ENCODE assay signal across 1 cellular context in the genomic region with DNA sequence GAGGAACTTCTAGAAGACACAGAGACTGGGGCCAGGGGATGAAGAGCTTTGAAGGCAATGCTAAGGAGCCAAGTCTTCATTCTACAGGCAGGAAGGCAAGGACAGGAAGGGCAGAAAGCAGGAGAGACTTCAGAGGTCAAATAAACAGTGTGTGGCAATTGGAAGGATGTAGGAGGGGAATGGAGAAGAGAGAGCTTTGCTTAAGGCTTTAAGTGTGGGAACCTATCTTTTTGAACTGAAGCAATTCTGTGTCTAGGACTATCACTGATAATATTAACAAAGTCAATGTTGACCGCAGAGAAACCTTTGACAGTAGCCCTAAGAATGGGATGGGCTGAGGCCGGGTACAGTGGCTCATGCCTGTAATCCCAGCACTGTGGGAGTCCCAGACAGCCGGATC.
TF ChIP-seq lines count a peak whose summit lies in the region.

No MANE protein-coding gene starts in this region.

TF ChIP-seq in WTC11, 78 proteins besides CTCF, POLR2A, EP300 and RAD21 (continued from another document):
- TF ChIP-seq, protein P1, sequence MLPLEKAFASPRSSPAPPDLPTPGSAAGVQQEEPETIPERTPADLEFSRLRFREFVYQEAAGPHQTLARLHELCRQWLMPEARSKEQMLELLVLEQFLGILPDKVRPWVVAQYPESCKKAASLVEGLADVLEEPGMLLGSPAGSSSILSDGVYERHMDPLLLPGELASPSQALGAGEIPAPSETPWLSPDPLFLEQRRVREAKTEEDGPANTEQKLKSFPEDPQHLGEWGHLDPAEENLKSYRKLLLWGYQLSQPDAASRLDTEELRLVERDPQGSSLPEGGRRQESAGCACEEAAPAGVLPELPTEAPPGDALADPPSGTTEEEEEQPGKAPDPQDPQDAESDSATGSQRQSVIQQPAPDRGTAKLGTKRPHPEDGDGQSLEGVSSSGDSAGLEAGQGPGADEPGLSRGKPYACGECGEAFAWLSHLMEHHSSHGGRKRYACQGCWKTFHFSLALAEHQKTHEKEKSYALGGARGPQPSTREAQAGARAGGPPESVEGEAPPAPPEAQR (CRISPR knock-in tag; IDR thresholded peaks at IDR 0.05): no peak
- no peak for TF ChIP-seq TCF7 (CRISPR knock-in tag; IDR thresholded peaks at IDR 0.05; ENCODE audit: low read depth)
- no peak for TF ChIP-seq RELA (CRISPR knock-in tag; IDR thresholded peaks at IDR 0.05; ENCODE audit: borderline replicate concordance)
- no peak for TF ChIP-seq ZNF138 (CRISPR knock-in tag; conservative IDR thresholded peaks at IDR 0.05)
- TF ChIP-seq NFYB (CRISPR knock-in tag; conservative IDR thresholded peaks at IDR 0.05; ENCODE audit: low read depth): no peak
- TF ChIP-seq, protein P2, sequence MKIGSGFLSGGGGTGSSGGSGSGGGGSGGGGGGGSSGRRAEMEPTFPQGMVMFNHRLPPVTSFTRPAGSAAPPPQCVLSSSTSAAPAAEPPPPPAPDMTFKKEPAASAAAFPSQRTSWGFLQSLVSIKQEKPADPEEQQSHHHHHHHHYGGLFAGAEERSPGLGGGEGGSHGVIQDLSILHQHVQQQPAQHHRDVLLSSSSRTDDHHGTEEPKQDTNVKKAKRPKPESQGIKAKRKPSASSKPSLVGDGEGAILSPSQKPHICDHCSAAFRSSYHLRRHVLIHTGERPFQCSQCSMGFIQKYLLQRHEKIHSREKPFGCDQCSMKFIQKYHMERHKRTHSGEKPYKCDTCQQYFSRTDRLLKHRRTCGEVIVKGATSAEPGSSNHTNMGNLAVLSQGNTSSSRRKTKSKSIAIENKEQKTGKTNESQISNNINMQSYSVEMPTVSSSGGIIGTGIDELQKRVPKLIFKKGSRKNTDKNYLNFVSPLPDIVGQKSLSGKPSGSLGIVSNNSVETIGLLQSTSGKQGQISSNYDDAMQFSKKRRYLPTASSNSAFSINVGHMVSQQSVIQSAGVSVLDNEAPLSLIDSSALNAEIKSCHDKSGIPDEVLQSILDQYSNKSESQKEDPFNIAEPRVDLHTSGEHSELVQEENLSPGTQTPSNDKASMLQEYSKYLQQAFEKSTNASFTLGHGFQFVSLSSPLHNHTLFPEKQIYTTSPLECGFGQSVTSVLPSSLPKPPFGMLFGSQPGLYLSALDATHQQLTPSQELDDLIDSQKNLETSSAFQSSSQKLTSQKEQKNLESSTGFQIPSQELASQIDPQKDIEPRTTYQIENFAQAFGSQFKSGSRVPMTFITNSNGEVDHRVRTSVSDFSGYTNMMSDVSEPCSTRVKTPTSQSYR (CRISPR knock-in tag; IDR thresholded peaks at IDR 0.05): no peak
- TF ChIP-seq, protein P3, sequence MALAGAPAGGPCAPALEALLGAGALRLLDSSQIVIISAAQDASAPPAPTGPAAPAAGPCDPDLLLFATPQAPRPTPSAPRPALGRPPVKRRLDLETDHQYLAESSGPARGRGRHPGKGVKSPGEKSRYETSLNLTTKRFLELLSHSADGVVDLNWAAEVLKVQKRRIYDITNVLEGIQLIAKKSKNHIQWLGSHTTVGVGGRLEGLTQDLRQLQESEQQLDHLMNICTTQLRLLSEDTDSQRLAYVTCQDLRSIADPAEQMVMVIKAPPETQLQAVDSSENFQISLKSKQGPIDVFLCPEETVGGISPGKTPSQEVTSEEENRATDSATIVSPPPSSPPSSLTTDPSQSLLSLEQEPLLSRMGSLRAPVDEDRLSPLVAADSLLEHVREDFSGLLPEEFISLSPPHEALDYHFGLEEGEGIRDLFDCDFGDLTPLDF (CRISPR knock-in tag; IDR thresholded peaks at IDR 0.05): no peak
- TF ChIP-seq, protein P4, sequence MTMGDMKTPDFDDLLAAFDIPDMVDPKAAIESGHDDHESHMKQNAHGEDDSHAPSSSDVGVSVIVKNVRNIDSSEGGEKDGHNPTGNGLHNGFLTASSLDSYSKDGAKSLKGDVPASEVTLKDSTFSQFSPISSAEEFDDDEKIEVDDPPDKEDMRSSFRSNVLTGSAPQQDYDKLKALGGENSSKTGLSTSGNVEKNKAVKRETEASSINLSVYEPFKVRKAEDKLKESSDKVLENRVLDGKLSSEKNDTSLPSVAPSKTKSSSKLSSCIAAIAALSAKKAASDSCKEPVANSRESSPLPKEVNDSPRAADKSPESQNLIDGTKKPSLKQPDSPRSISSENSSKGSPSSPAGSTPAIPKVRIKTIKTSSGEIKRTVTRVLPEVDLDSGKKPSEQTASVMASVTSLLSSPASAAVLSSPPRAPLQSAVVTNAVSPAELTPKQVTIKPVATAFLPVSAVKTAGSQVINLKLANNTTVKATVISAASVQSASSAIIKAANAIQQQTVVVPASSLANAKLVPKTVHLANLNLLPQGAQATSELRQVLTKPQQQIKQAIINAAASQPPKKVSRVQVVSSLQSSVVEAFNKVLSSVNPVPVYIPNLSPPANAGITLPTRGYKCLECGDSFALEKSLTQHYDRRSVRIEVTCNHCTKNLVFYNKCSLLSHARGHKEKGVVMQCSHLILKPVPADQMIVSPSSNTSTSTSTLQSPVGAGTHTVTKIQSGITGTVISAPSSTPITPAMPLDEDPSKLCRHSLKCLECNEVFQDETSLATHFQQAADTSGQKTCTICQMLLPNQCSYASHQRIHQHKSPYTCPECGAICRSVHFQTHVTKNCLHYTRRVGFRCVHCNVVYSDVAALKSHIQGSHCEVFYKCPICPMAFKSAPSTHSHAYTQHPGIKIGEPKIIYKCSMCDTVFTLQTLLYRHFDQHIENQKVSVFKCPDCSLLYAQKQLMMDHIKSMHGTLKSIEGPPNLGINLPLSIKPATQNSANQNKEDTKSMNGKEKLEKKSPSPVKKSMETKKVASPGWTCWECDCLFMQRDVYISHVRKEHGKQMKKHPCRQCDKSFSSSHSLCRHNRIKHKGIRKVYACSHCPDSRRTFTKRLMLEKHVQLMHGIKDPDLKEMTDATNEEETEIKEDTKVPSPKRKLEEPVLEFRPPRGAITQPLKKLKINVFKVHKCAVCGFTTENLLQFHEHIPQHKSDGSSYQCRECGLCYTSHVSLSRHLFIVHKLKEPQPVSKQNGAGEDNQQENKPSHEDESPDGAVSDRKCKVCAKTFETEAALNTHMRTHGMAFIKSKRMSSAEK (CRISPR knock-in tag; IDR thresholded peaks at IDR 0.05; ENCODE audit: borderline replicate concordance): no peak
- TF ChIP-seq ZNF423 (CRISPR knock-in tag; IDR thresholded peaks at IDR 0.05): no peak
